ENCODE assay signal across 1 cellular context in genomic region chr1:173400387-173400995, GRCh38.
TF ChIP-seq lines count a peak whose summit lies in the region.

No MANE protein-coding gene starts in this region.

TF ChIP-seq in WTC11, 78 proteins besides CTCF, POLR2A, EP300 and RAD21 (continued from another document):
- no peak for TF ChIP-seq ZBTB43 (CRISPR knock-in tag; IDR thresholded peaks at IDR 0.05)
- no peak for TF ChIP-seq FOXP1 (CRISPR knock-in tag; IDR thresholded peaks at IDR 0.05; ENCODE audit: borderline replicate concordance)
- TF ChIP-seq MYBL2 (CRISPR knock-in tag; IDR thresholded peaks at IDR 0.05), result no peak
- TF ChIP-seq TCF7 (CRISPR knock-in tag; IDR thresholded peaks at IDR 0.05; ENCODE audit: low read depth), result no peak
- TF ChIP-seq, protein P1, sequence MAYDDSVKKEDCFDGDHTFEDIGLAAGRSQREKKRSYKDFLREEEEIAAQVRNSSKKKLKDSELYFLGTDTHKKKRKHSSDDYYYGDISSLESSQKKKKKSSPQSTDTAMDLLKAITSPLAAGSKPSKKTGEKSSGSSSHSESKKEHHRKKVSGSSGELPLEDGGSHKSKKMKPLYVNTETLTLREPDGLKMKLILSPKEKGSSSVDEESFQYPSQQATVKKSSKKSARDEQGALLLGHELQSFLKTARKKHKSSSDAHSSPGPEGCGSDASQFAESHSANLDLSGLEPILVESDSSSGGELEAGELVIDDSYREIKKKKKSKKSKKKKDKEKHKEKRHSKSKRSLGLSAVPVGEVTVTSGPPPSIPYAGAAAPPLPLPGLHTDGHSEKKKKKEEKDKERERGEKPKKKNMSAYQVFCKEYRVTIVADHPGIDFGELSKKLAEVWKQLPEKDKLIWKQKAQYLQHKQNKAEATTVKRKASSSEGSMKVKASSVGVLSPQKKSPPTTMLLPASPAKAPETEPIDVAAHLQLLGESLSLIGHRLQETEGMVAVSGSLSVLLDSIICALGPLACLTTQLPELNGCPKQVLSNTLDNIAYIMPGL (CRISPR knock-in tag; IDR thresholded peaks at IDR 0.05), result no peak
- no peak for TF ChIP-seq E2F5 (CRISPR knock-in tag; IDR thresholded peaks at IDR 0.05)
TF ChIP-seq in WTC11: peak in this region for 0.
